8 cellular contexts compared by ENCODE assay signal in the genomic region with DNA sequence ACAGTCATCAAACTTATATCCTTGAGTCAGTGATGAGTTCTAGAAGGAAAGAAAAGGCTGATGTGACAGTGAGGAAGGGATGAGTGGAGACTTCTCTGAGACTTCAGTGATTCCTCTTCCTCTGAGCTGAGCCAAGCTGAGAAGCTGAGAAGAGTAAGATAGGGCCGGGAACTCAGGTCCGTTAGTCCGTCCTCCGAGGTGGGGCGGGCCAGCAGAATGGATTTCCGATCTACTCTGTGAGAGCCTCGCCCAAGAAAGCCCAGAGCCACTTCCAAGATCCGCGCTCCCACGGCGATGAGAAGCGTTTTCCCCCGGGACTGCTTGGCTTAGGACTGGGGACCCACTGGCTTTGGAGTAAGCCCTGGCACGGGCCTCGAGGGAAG. TPM values are rescaled to one million over a fixed set of nuclear protein-coding genes. Genes with fewer than 3 reads are reported as not detected.
DNase-seq lines count a peak whose midpoint lies in the region; ATAC-seq, FAIRE-seq and TF ChIP-seq lines count a peak whose summit lies in the region.
"Not testable (repeated sequence)": the region's sequence is repeated elsewhere in the genome, so short reads cannot be mapped to it uniquely, and the experiment has no call there.

No MANE protein-coding gene starts in this region.

- TF ChIP-seq RAD21 in GM12878 (IDR thresholded peaks at IDR 0.05; ENCODE audit: insufficient read depth, low read depth, low read length): not testable (repeated sequence)

- H3K9ac ChIP-seq in GM12878 (ENCODE audit: control insufficient read depth, insufficient read depth, low read length): not testable (repeated sequence)

- TF ChIP-seq EP300 in GM12878 (IDR thresholded peaks at IDR 0.05; ENCODE audit: borderline replicate concordance in 1 of 2, control insufficient read depth in 1 of 2, low read depth in 2 of 2, low read length in 2 of 2): not testable (repeated sequence)

- SMC1A ChIA-PET in GM12878 (lab: Charles Lee; ENCODE audit: uncharacterized antibody, unreplicated experiment): not testable (repeated sequence)

- H3K36me3 ChIP-seq in GM06990 (ENCODE audit: control insufficient read depth, insufficient read depth, low read length); SJCRH30; GM12878 (ENCODE audit: control insufficient read depth in 2 of 2, insufficient read depth in 2 of 2, low read length in 1 of 2); thymus (ENCODE audit: control insufficient read depth, insufficient read depth): not testable (repeated sequence)

- peak overlapping the region; percentile 78 to 94 (median 88) for H3K4me3 Mint-ChIP-seq in nephron

- H3K27me3 Mint-ChIP-seq in nephron (ENCODE audit: low read depth): not testable (repeated sequence)

- 0% methylated on average over 1 of the region's 15 CpGs for WGBS in GM12878 (ENCODE audit: insufficient coverage, insufficient replicate concordance, low lambda C conversion rate, missing lambda C conversion rate)
- WGBS in thymus: 0% methylated on average over 2 of the region's 15 CpGs

- in situ Hi-C loops in GM12878 (cut with MboI): not testable (repeated sequence)

- H3K27ac ChIP-seq in SJCRH30; GM12878 (ENCODE audit: control insufficient read depth, insufficient read depth); thymus (ENCODE audit: low read depth): not testable (repeated sequence)

- H2AFZ ChIP-seq in GM12878 (ENCODE audit: control insufficient read depth, low read depth, low read length): peak overlapping the region; percentile 34; the same call in 1 of the 2 replicates

- RAD21 ChIA-PET in GM12878 (lab: Charles Lee; ENCODE audit: unreplicated experiment): not testable (repeated sequence)

- not testable (repeated sequence) for H3K79me2 ChIP-seq in GM12878 (ENCODE audit: control insufficient read depth, insufficient read depth, low read length)

- H3K36me3 Mint-ChIP-seq in nephron (ENCODE audit: low read depth): peaks cover 13% of the 10 kb centered on the region

- not testable (repeated sequence) for TF ChIP-seq POLR2A in GM12878 (IDR thresholded peaks at IDR 0.05; ENCODE audit: low read depth, low read length)

- not testable (repeated sequence) for TF ChIP-seq CTCF in GM06990 (IDR thresholded peaks at IDR 0.05; ENCODE audit: insufficient read depth, low read length, poor library complexity, severe bottlenecking); GM12878 (IDR thresholded peaks at IDR 0.05 in 2 of 3, conservative IDR thresholded peaks at IDR 0.05 in 1 of 3; ENCODE audit: control insufficient read depth in 2 of 3, extremely low read depth in 1 of 3, insufficient read depth in 1 of 3, low read depth in 3 of 3, low read length in 3 of 3); nephron (IDR thresholded peaks at IDR 0.05; ENCODE audit: unreplicated experiment in 3 of 3)

- not testable (repeated sequence) for H3K4me1 ChIP-seq in SJCRH30; GM12878 (ENCODE audit: control insufficient read depth, insufficient read depth, low read length); thymus (ENCODE audit: control insufficient read depth, insufficient read depth, low read length)

- H3K4me2 ChIP-seq in GM12878 (ENCODE audit: control insufficient read depth, insufficient read depth): not testable (repeated sequence)

- intact Hi-C loops in GM12878 (cut with micrococcal nuclease; ENCODE audit: unreplicated experiment); Right ventricle myocardium superior (cut with DNase I): not testable (repeated sequence)

- not testable (repeated sequence) for BruUV-seq in GM12878 (replicated peaks; lab: Mats Ljungman, UMichigan)

- not testable (repeated sequence) for H3K9me3 Mint-ChIP-seq in nephron

- not testable (repeated sequence) for DNase-seq in GM06990 (ENCODE audit: extremely low read depth, insufficient read length); SJCRH30; GM12878 (ENCODE audit: low read depth, low spot score); Right ventricle myocardium superior

- peak overlapping the region in 2 of 3 experiments; percentile 63 to 66 for H3K27ac Mint-ChIP-seq in nephron

- not testable (repeated sequence) for H3K9me3 ChIP-seq in SJCRH30 (replicated peaks); GM12878 (replicated peaks; ENCODE audit: control insufficient read depth, insufficient read depth, low read length); thymus (ENCODE audit: control insufficient read depth)

- H3K4me1 Mint-ChIP-seq in nephron: peaks cover 17% of the 10 kb centered on the region

- peak; percentile 14 for ATAC-seq in GM21529 (IDR thresholded peaks at IDR 0.05; ENCODE audit: unreplicated experiment)
- peak; percentile 17 for ATAC-seq in HG03108 (IDR thresholded peaks at IDR 0.05; ENCODE audit: unreplicated experiment)
- ATAC-seq in GM12878: peak; percentile 9
- ATAC-seq in Right ventricle myocardium superior (ENCODE audit: poor library complexity): peak; percentile 48

- not testable (repeated sequence) for H3K27me3 ChIP-seq in GM06990 (replicated peaks; ENCODE audit: control insufficient read depth, insufficient read depth, low read length); SJCRH30; GM12878 (replicated peaks in 1 of 2; ENCODE audit: control insufficient read depth in 2 of 2, insufficient read depth in 2 of 2, low read length in 1 of 2); thymus (ENCODE audit: control insufficient read depth, insufficient read depth)

- H3K4me3 ChIP-seq in GM06990 (replicated peaks; ENCODE audit: low read depth, low read length) (peak overlapping the region; percentile 84), SJCRH30 (peak overlapping the region; percentile 93), thymus (ENCODE audit: low read length) (peak overlapping the region; percentile 25)
- H3K4me3 ChIP-seq in GM12878: not testable (repeated sequence)

- H4K20me1 ChIP-seq in GM12878 (ENCODE audit: control insufficient read depth, insufficient read depth): not testable (repeated sequence)

- POLR2A ChIA-PET in GM12878 (lab: Charles Lee): not testable (repeated sequence)

- CTCF ChIA-PET in GM12878 (lab: Yijun Ruan, JAX): not testable (repeated sequence)

- not testable (repeated sequence) for FAIRE-seq in GM12878 (lab: Jason Lieb, UNC)

RNA-seq across cellular contexts. Expression of a gene that starts 0.5 kb away (rescaled TPM):
- 19.8 and 21.8 TPM in 2 replicates for total RNA-seq in SJCRH30 (2014; rRNA removed; shearing (Covaris generic))
- 45.1 and 45.2 TPM in 2 replicates for total RNA-seq in GM12878 (2013; cell fraction: nucleolus; rRNA removed)
- total RNA-seq in GM12878 (2014; rRNA removed) (6.7 and 8.1 TPM in 2 replicates), GM12878 (2014; rRNA removed; fragmentation: Illumina TruSeq; extraction: Trizol) (6.9 and 7.1 TPM in 2 replicates), GM12878 (2021) (12.3 and 13.6 TPM in 2 replicates), Right ventricle myocardium superior (19.8 TPM)
- 9.2 TPM for polyA plus RNA-seq in GM12878 (2011; ENCODE audit: low read depth)
- polyA plus RNA-seq in GM12878 (2011; rRNA removed) (22.6 and 29.1 TPM in 2 replicates), GM12878 (2014; fragmentation: Illumina TruSeq; extraction: Trizol) (13.2 and 14.8 TPM in 2 replicates), GM12878 (2014; fragmentation: Nextera tagmentation; extraction: Ambion mirVana) (1 to 10 TPM; 2.6 TPM), GM12878 (2014; rRNA removed) (12.4 and 14.9 TPM in 2 replicates), GM12878 (2016; fragmentation: Nextera tagmentation; extraction: Ambion mirVana) (1 to 10 TPM; 6.6 to 6.7 TPM), thymus (10.1 TPM)
- 21.6 and 24.0 TPM in 2 replicates for polyA plus RNA-seq in GM12878 (2011; cell fraction: cytosol; rRNA removed)
- 61.6 and 90.1 TPM in 2 replicates for polyA plus RNA-seq in GM12878 (2011; cell fraction: nucleus; rRNA removed)
- polyA plus RNA-seq in GM12878 (2012): 10.3 and 10.7 TPM in 2 replicates
- 41.1 and 49.7 TPM in 2 replicates for polyA minus RNA-seq in GM12878 (2011; rRNA and poly(A)+ RNA removed)
- polyA minus RNA-seq in GM12878 (2011; cell fraction: cytosol; rRNA and poly(A)+ RNA removed): 8.0 and 12.7 TPM in 2 replicates
- polyA minus RNA-seq in GM12878 (2011; cell fraction: nucleus; rRNA and poly(A)+ RNA removed): 33.5 and 38.1 TPM in 2 replicates

RNA-seq across cellular contexts. Expression of a gene that starts 60.0 kb away (rescaled TPM):
- 0.38 and 1.1 TPM in 2 replicates for total RNA-seq in SJCRH30 (2014; rRNA removed; shearing (Covaris generic))
- total RNA-seq in GM12878 (2013; cell fraction: nucleolus; rRNA removed): 0.19 TPM in 1 of 2 replicates, not detected in the other
- total RNA-seq in GM12878 (2014; rRNA removed) (0.11 TPM in 2 replicates), GM12878 (2014; rRNA removed; fragmentation: Illumina TruSeq; extraction: Trizol) (not detected in 2 replicates), GM12878 (2021) (not detected in 2 replicates), Right ventricle myocardium superior (not detected)
- polyA plus RNA-seq in GM12878 (2011; ENCODE audit: low read depth): not detected
- polyA plus RNA-seq in GM12878 (2011; rRNA removed) (0.10 TPM in 1 of 2 replicates, not detected in the other), GM12878 (2014; fragmentation: Illumina TruSeq; extraction: Trizol) (not detected in 2 replicates), GM12878 (2014; fragmentation: Nextera tagmentation; extraction: Ambion mirVana) (not detected), GM12878 (2014; rRNA removed) (0.05 and 0.06 TPM in 2 replicates), GM12878 (2016; fragmentation: Nextera tagmentation; extraction: Ambion mirVana) (not detected), thymus (0.37 TPM)
- 0.03 TPM in 1 of 2 replicates, not detected in the other for polyA plus RNA-seq in GM12878 (2011; cell fraction: cytosol; rRNA removed)
- 0.19 and 0.22 TPM in 2 replicates for polyA plus RNA-seq in GM12878 (2011; cell fraction: nucleus; rRNA removed)
- polyA plus RNA-seq in GM12878 (2012): not detected in 2 replicates
- not detected in 2 replicates for polyA minus RNA-seq in GM12878 (2011; rRNA and poly(A)+ RNA removed)
- polyA minus RNA-seq in GM12878 (2011; cell fraction: cytosol; rRNA and poly(A)+ RNA removed): not detected in 2 replicates
- 0.77 TPM in 1 of 2 replicates, not detected in the other for polyA minus RNA-seq in GM12878 (2011; cell fraction: nucleus; rRNA and poly(A)+ RNA removed)
